18 cellular contexts compared by ENCODE assay signal in the genomic region with DNA sequence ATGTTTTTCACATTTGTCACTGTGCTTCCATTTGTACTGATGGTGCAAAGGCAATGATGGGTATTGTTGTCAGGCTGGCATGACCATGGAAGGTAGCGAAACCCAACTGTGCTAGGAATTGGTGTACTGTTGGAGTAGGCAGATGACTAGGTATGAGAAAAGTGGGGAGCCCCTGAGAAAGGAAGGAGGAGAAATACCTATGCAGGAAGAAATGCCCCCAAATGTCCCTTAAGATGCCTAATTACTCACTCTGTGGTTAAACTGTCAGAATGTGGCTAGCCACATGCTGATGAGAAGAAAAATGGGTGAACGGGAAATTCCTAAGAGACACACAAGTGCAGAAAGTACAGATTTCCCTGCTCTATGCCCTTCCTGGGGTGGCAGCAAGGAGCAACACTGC.
DNase-seq lines count a peak whose midpoint lies in the region; ATAC-seq and TF ChIP-seq lines count a peak whose summit lies in the region.
"Had no signal": no experiment of that assay in that cellular context is flagged by ENCODE, and none has a peak within 500 bp of the region (broad histone marks: within the 10 kb centered on the region; RNA-seq: fewer than 3 reads in every experiment).

No MANE protein-coding gene starts in this region.

- no peak overlapping the region for H2BK120ac ChIP-seq in trophoblast cell (ENCODE audit: insufficient read depth, low read length, poor library complexity)

- no peak overlapping the region for H2BK12ac ChIP-seq in trophoblast cell (ENCODE audit: low read length)

- 0 out of 2 replicates have a peak overlapping the region, but pooled peaks have one; percentile 0 for H3K4me3 ChIP-seq in Jurkat, Clone E6-1 (ENCODE audit: low read length)
- H3K4me3 ChIP-seq in trophoblast cell (ENCODE audit: low read depth, low read length), result no peak overlapping the region
- H3K4me3 ChIP-seq in tibial artery, result no peak overlapping the region
- H3K4me3 ChIP-seq: SJCRH30 had no signal

- H2AFZ ChIP-seq in trophoblast cell (ENCODE audit: insufficient read depth, low read length, poor library complexity), result no peak overlapping the region

- no peak overlapping the region for H3K9ac ChIP-seq in trophoblast cell (ENCODE audit: low read length)

- no peak overlapping the region for H2BK5ac ChIP-seq in trophoblast cell (ENCODE audit: low read depth, low read length, poor library complexity)

- H3K23ac ChIP-seq in trophoblast cell (ENCODE audit: low read length), result no peak overlapping the region

- no peak overlapping the region for H3K27ac Mint-ChIP-seq in activated T-cell treated with anti-CD3 and anti-CD28 coated beads, Interleukin-2, amount 50 U/mL, for 72 hours
- no peak overlapping the region for H3K27ac Mint-ChIP-seq in activated T-cell treated with anti-CD3 and anti-CD28 coated beads, Interleukin-2, amount 50 U/mL, for 24 hours
- H3K27ac Mint-ChIP-seq in activated T-helper 1 cell treated with anti-CD3 and anti-CD28 coated beads, Interleukin-12 subunit alpha, Interleukin-12 subunit beta, Interleukin-2, Interleukin-4 antibody, amounts not matched to agents 30 ng/mL and 10 ng/mL and 1 ng/mL, durations not matched to agents 14 hours and 24 hours and 36 hours, result peak overlapping the region; percentile 34
- peak overlapping the region; percentile 82 to 92 for H3K27ac Mint-ChIP-seq in stimulated activated naive CD8-positive, alpha-beta T cell treated with anti-CD3 and anti-CD28 coated beads, Interleukin-15, amount 100 ng/mL, for 72 hours

- H3K14ac ChIP-seq in trophoblast cell (ENCODE audit: low read length), result no peak overlapping the region

- no peak overlapping the region for H3K18ac ChIP-seq in trophoblast cell (ENCODE audit: low read length)

- H3K79me2 ChIP-seq in trophoblast cell (ENCODE audit: control insufficient read depth, insufficient read depth, low read length, poor library complexity), result no peaks in the 10 kb centered on the region

- H3K4me2 ChIP-seq in trophoblast cell (ENCODE audit: low read length), result no peak overlapping the region

- intact Hi-C loops in activated T-helper 1 cell treated with anti-CD3 and anti-CD28 coated beads, Interleukin-12 subunit alpha, Interleukin-12 subunit beta, Interleukin-2, Interleukin-4 antibody, amounts not matched to agents 30 ng/mL and 10 ng/mL and 1 ng/mL, durations not matched to agents 14 hours and 24 hours and 36 hours (cut with micrococcal nuclease), result no loop called here
- intact Hi-C loops in tibial artery (cut with DNase I; ENCODE audit: low total_unique reads), result no loop called here

- H3K79me1 ChIP-seq in trophoblast cell (ENCODE audit: low read length), result no peaks in the 10 kb centered on the region

- H3K27me3 ChIP-seq in trophoblast cell (ENCODE audit: insufficient read depth, low read length) (no peaks in the 10 kb centered on the region), tibial artery (no peaks in the 10 kb centered on the region)
- H3K27me3 ChIP-seq: SJCRH30 had no signal

- no peak for TF ChIP-seq CTCF in tibial artery (IDR thresholded peaks at IDR 0.05)

- H3K36me3 ChIP-seq in trophoblast cell (ENCODE audit: control insufficient read depth in 1 of 2, insufficient read depth in 2 of 2, low read length in 2 of 2) (no peaks in the 10 kb centered on the region), tibial artery (no peaks in the 10 kb centered on the region)
- H3K36me3 ChIP-seq: SJCRH30 had no signal

- WGBS in trophoblast cell (ENCODE audit: extremely low coverage, insufficient coverage, insufficient read length), result no CpG with 5 or more reads among the region's 2 CpGs

- H2AK5ac ChIP-seq in trophoblast cell (ENCODE audit: low read length), result no peak overlapping the region

- H3K9me3 ChIP-seq in trophoblast cell (ENCODE audit: insufficient read depth, low read depth, low read length), result peaks cover 2% of the 10 kb centered on the region
- H3K9me3 ChIP-seq in tibial artery, result no peaks in the 10 kb centered on the region
- H3K9me3 ChIP-seq: SJCRH30 had no signal

- H4K91ac ChIP-seq in trophoblast cell (ENCODE audit: low read depth, low read length), result no peak overlapping the region

- H3K4me1 ChIP-seq in trophoblast cell (ENCODE audit: control insufficient read depth in 1 of 2, insufficient read depth in 2 of 2, low read length in 2 of 2) (no peaks in the 10 kb centered on the region), tibial artery (no peaks in the 10 kb centered on the region)

- no peak overlapping the region for H3K4me3 Mint-ChIP-seq in activated T-cell treated with anti-CD3 and anti-CD28 coated beads, Interleukin-2, amount 50 U/mL, for 72 hours
- H3K4me3 Mint-ChIP-seq in activated T-cell treated with anti-CD3 and anti-CD28 coated beads, Interleukin-2, amount 50 U/mL, for 24 hours, result no peak overlapping the region
- H3K4me3 Mint-ChIP-seq in activated T-helper 1 cell treated with anti-CD3 and anti-CD28 coated beads, Interleukin-12 subunit alpha, Interleukin-12 subunit beta, Interleukin-2, Interleukin-4 antibody, amounts not matched to agents 30 ng/mL and 10 ng/mL and 1 ng/mL, durations not matched to agents 14 hours and 24 hours and 36 hours, result no peak overlapping the region
- no peak overlapping the region for H3K4me3 Mint-ChIP-seq in stimulated activated naive CD8-positive, alpha-beta T cell treated with anti-CD3 and anti-CD28 coated beads, Interleukin-15, amount 100 ng/mL, for 72 hours

- no peak overlapping the region for H3K27ac ChIP-seq in trophoblast cell (ENCODE audit: low read depth, low read length)
- no peak overlapping the region for H3K27ac ChIP-seq in tibial artery
- H3K27ac ChIP-seq: C4-2B, RWPE1, SJCRH30 had no signal

- H3K27me3 Mint-ChIP-seq in activated T-cell treated with anti-CD3 and anti-CD28 coated beads, Interleukin-2, amount 50 U/mL, for 72 hours (ENCODE audit: low read depth), result no peaks in the 10 kb centered on the region
- H3K27me3 Mint-ChIP-seq in activated T-cell treated with anti-CD3 and anti-CD28 coated beads, Interleukin-2, amount 50 U/mL, for 24 hours, result no peaks in the 10 kb centered on the region
- H3K27me3 Mint-ChIP-seq in activated T-helper 1 cell treated with anti-CD3 and anti-CD28 coated beads, Interleukin-12 subunit alpha, Interleukin-12 subunit beta, Interleukin-2, Interleukin-4 antibody, amounts not matched to agents 30 ng/mL and 10 ng/mL and 1 ng/mL, durations not matched to agents 14 hours and 24 hours and 36 hours (ENCODE audit: insufficient read depth), result no peaks in the 10 kb centered on the region
- no peaks in the 10 kb centered on the region for H3K27me3 Mint-ChIP-seq in stimulated activated naive CD8-positive, alpha-beta T cell treated with anti-CD3 and anti-CD28 coated beads, Interleukin-15, amount 100 ng/mL, for 72 hours

- peaks cover 0 to 6% of the 10 kb centered on the region in 2 donors for H3K9me3 Mint-ChIP-seq in activated T-cell treated with anti-CD3 and anti-CD28 coated beads, Interleukin-2, amount 50 U/mL, for 72 hours
- peaks cover 5% of the 10 kb centered on the region for H3K9me3 Mint-ChIP-seq in activated T-cell treated with anti-CD3 and anti-CD28 coated beads, Interleukin-2, amount 50 U/mL, for 24 hours
- H3K9me3 Mint-ChIP-seq in activated T-helper 1 cell treated with anti-CD3 and anti-CD28 coated beads, Interleukin-12 subunit alpha, Interleukin-12 subunit beta, Interleukin-2, Interleukin-4 antibody, amounts not matched to agents 30 ng/mL and 10 ng/mL and 1 ng/mL, durations not matched to agents 14 hours and 24 hours and 36 hours, result peaks cover 28% of the 10 kb centered on the region
- peaks cover 6 to 11% of the 10 kb centered on the region in 2 donors for H3K9me3 Mint-ChIP-seq in stimulated activated naive CD8-positive, alpha-beta T cell treated with anti-CD3 and anti-CD28 coated beads, Interleukin-15, amount 100 ng/mL, for 72 hours

- no peak overlapping the region for H3K4ac ChIP-seq in trophoblast cell (ENCODE audit: low read depth, low read length)

- peaks cover 0 to 1% of the 10 kb centered on the region in 2 donors for H3K36me3 Mint-ChIP-seq in activated T-cell treated with anti-CD3 and anti-CD28 coated beads, Interleukin-2, amount 50 U/mL, for 72 hours (ENCODE audit: insufficient read depth in 2 of 2)
- no peaks in the 10 kb centered on the region for H3K36me3 Mint-ChIP-seq in activated T-cell treated with anti-CD3 and anti-CD28 coated beads, Interleukin-2, amount 50 U/mL, for 24 hours (ENCODE audit: low read depth)
- no peaks in the 10 kb centered on the region for H3K36me3 Mint-ChIP-seq in activated T-helper 1 cell treated with anti-CD3 and anti-CD28 coated beads, Interleukin-12 subunit alpha, Interleukin-12 subunit beta, Interleukin-2, Interleukin-4 antibody, amounts not matched to agents 30 ng/mL and 10 ng/mL and 1 ng/mL, durations not matched to agents 14 hours and 24 hours and 36 hours (ENCODE audit: low read depth)

- DNase-seq in activated T-cell treated with anti-CD3 and anti-CD28 coated beads, Interleukin-2, amount 50 U/mL, for 72 hours, result no peak
- DNase-seq in activated T-cell treated with anti-CD3 and anti-CD28 coated beads, Interleukin-2, amount 50 U/mL, for 24 hours, result no peak
- peak; percentile 89 for DNase-seq in Jurkat, Clone E6-1 (ENCODE audit: low read depth, low spot score)
- no peak for DNase-seq in activated T-helper 1 cell treated with anti-CD3 and anti-CD28 coated beads, Interleukin-12 subunit alpha, Interleukin-12 subunit beta, Interleukin-2, Interleukin-4 antibody, amounts not matched to agents 30 ng/mL and 10 ng/mL and 1 ng/mL, durations not matched to agents 14 hours and 24 hours and 36 hours (ENCODE audit: low spot score)
- peak; percentile 1 to 17 for DNase-seq in stimulated activated naive CD8-positive, alpha-beta T cell treated with anti-CD3 and anti-CD28 coated beads, Interleukin-15, amount 100 ng/mL, for 72 hours
- DNase-seq in trophoblast cell, result no peak
- DNase-seq in tibial artery, result no peak
- DNase-seq: GOT3, Kasumi-1, MV-4-11, NCI-H1436 treated with DMSO at 0.1 percent for 48 hours, NCI-H2081, NCI-H524 treated with DMSO at 0.1 percent for 48 hours, SJCRH30 had no signal

- no peak overlapping the region for H4K8ac ChIP-seq in trophoblast cell (ENCODE audit: low read depth, low read length)

- H3K4me1 Mint-ChIP-seq in activated T-cell treated with anti-CD3 and anti-CD28 coated beads, Interleukin-2, amount 50 U/mL, for 72 hours (ENCODE audit: low read depth), result no peaks in the 10 kb centered on the region
- peaks cover 1% of the 10 kb centered on the region for H3K4me1 Mint-ChIP-seq in activated T-cell treated with anti-CD3 and anti-CD28 coated beads, Interleukin-2, amount 50 U/mL, for 24 hours (ENCODE audit: low read depth)
- H3K4me1 Mint-ChIP-seq in activated T-helper 1 cell treated with anti-CD3 and anti-CD28 coated beads, Interleukin-12 subunit alpha, Interleukin-12 subunit beta, Interleukin-2, Interleukin-4 antibody, amounts not matched to agents 30 ng/mL and 10 ng/mL and 1 ng/mL, durations not matched to agents 14 hours and 24 hours and 36 hours (ENCODE audit: low read depth), result peaks cover 13% of the 10 kb centered on the region
- peaks cover 9% of the 10 kb centered on the region for H3K4me1 Mint-ChIP-seq in stimulated activated naive CD8-positive, alpha-beta T cell treated with anti-CD3 and anti-CD28 coated beads, Interleukin-15, amount 100 ng/mL, for 72 hours

- peak; percentile 43 to 53 for ATAC-seq in activated T-cell treated with anti-CD3 and anti-CD28 coated beads, Interleukin-2, amount 50 U/mL, for 72 hours (replicated peaks in 1 of 2)
- peak; percentile 82 for ATAC-seq in stimulated activated naive CD8-positive, alpha-beta T cell treated with anti-CD3 and anti-CD28 coated beads, Interleukin-15, amount 100 ng/mL, for 72 hours
- no peak for ATAC-seq in GM19023 (IDR thresholded peaks at IDR 0.05; ENCODE audit: unreplicated experiment)
- ATAC-seq: HepG2 had no signal

- no peak overlapping the region for H4K12ac ChIP-seq in trophoblast cell (ENCODE audit: low read depth, low read length)

Comparison
In these comparisons a context has a peak if more than half of its experiments do, and no peak if none do; other contexts are left out.
1. DNase-seq: peak in Jurkat, Clone E6-1 (single experiment) and stimulated activated naive CD8-positive, alpha-beta T cell treated with anti-CD3 and anti-CD28 coated beads, Interleukin-15, amount 100 ng/mL, for 72 hours (2 of 2); none in activated T-cell treated with anti-CD3 and anti-CD28 coated beads, Interleukin-2, amount 50 U/mL, for 72 hours (0 of 2), activated T-cell treated with anti-CD3 and anti-CD28 coated beads, Interleukin-2, amount 50 U/mL, for 24 hours (single experiment), activated T-helper 1 cell treated with anti-CD3 and anti-CD28 coated beads, Interleukin-12 subunit alpha, Interleukin-12 subunit beta, Interleukin-2, Interleukin-4 antibody, amounts not matched to agents 30 ng/mL and 10 ng/mL and 1 ng/mL, durations not matched to agents 14 hours and 24 hours and 36 hours (single experiment), trophoblast cell (0 of 2) and tibial artery (0 of 2).
2. H3K27ac Mint-ChIP-seq: peak in activated T-helper 1 cell treated with anti-CD3 and anti-CD28 coated beads, Interleukin-12 subunit alpha, Interleukin-12 subunit beta, Interleukin-2, Interleukin-4 antibody, amounts not matched to agents 30 ng/mL and 10 ng/mL and 1 ng/mL, durations not matched to agents 14 hours and 24 hours and 36 hours (single experiment) and stimulated activated naive CD8-positive, alpha-beta T cell treated with anti-CD3 and anti-CD28 coated beads, Interleukin-15, amount 100 ng/mL, for 72 hours (2 of 2); none in activated T-cell treated with anti-CD3 and anti-CD28 coated beads, Interleukin-2, amount 50 U/mL, for 72 hours (single experiment) and activated T-cell treated with anti-CD3 and anti-CD28 coated beads, Interleukin-2, amount 50 U/mL, for 24 hours (single experiment).